In the genomic region with DNA sequence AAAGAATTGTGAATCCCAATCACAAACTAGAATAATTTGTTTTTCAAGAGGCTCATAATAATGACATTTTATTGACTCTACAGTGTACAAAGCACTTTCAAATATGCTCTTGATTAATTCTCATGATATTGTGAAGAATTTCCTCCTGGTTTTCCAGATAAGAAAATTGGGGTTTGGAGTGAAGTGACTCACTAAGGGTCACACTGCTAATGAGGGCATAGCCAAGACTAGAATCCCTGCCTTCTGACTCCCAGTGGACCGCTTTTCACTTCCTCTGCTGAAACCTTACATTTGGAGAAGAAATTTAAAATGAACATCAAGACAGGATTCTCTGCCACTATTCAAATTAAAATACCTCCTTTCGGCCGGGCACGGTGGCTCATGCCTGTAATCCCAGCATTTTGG, we compare ENCODE assay signal across 1 cellular context.
TF ChIP-seq lines count a peak whose summit lies in the region.

No MANE protein-coding gene starts in this region.

TF ChIP-seq in IMR-90, 13 proteins besides CTCF, POLR2A, EP300 and RAD21:
- TF ChIP-seq FOS (IDR thresholded peaks at IDR 0.05; ENCODE audit: low read depth, low read length): no peak
- TF ChIP-seq, protein P1, sequence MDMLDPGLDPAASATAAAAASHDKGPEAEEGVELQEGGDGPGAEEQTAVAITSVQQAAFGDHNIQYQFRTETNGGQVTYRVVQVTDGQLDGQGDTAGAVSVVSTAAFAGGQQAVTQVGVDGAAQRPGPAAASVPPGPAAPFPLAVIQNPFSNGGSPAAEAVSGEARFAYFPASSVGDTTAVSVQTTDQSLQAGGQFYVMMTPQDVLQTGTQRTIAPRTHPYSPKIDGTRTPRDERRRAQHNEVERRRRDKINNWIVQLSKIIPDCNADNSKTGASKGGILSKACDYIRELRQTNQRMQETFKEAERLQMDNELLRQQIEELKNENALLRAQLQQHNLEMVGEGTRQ (IDR thresholded peaks at IDR 0.05; ENCODE audit: low read depth, low read length): no peak
- no peak for TF ChIP-seq CHD1 (IDR thresholded peaks at IDR 0.05; ENCODE audit: low read depth, low read length)
- no peak for TF ChIP-seq RCOR1 (IDR thresholded peaks at IDR 0.05; ENCODE audit: insufficient replicate concordance, low read length)
- TF ChIP-seq, protein P2, sequence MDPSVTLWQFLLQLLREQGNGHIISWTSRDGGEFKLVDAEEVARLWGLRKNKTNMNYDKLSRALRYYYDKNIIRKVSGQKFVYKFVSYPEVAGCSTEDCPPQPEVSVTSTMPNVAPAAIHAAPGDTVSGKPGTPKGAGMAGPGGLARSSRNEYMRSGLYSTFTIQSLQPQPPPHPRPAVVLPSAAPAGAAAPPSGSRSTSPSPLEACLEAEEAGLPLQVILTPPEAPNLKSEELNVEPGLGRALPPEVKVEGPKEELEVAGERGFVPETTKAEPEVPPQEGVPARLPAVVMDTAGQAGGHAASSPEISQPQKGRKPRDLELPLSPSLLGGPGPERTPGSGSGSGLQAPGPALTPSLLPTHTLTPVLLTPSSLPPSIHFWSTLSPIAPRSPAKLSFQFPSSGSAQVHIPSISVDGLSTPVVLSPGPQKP (IDR thresholded peaks at IDR 0.05; ENCODE audit: borderline replicate concordance, low read depth, low read length): no peak
